1 cellular context compared by ENCODE assay signal in genomic region chr3:52123106-52123708, GRCh38.
TF ChIP-seq lines count a peak whose summit lies in the region.

No MANE protein-coding gene starts in this region.

TF ChIP-seq in H1, 55 proteins besides CTCF, POLR2A, EP300 and RAD21:
- TF ChIP-seq SIN3A (conservative IDR thresholded peaks at IDR 0.05 in 1 of 2, IDR thresholded peaks at IDR 0.05 in 1 of 2; ENCODE audit: low read depth in 1 of 2, low read length in 2 of 2) (peak in 1 of 2 experiments; percentile 71; a peak in 2 of 4 replicates), EZH2 (IDR thresholded peaks at IDR 0.05; ENCODE audit: low read depth, low read length, severe bottlenecking) (no peak), CHD1 (IDR thresholded peaks at IDR 0.05; ENCODE audit: low read depth, low read length) (no peak), NRF1 (IDR thresholded peaks at IDR 0.05; ENCODE audit: low read depth, low read length) (no peak), PHF8 (conservative IDR thresholded peaks at IDR 0.05; ENCODE audit: low read depth, low read length) (no peak), TCF12 (IDR thresholded peaks at IDR 0.05; ENCODE audit: low read depth, low read length) (0 out of 2 replicates have a peak, but pooled peaks have one; percentile 30), KDM1A (IDR thresholded peaks at IDR 0.05; ENCODE audit: borderline replicate concordance, low read length) (no peak), CBX8 (IDR thresholded peaks at IDR 0.05; ENCODE audit: borderline replicate concordance, low read depth, low read length) (no peak), SP4 (IDR thresholded peaks at IDR 0.05; ENCODE audit: low read length) (no peak), USF2 (IDR thresholded peaks at IDR 0.05; ENCODE audit: low read length) (no peak), POU5F1 (IDR thresholded peaks at IDR 0.05; ENCODE audit: low read depth, low read length) (no peak), HDAC2 (IDR thresholded peaks at IDR 0.05; ENCODE audit: borderline replicate concordance in 1 of 2, low read depth in 2 of 2, low read length in 2 of 2) (no peak), CREB1 (IDR thresholded peaks at IDR 0.05) (peak; percentile 62; the same call in 1 of the 2 replicates)
